10 cellular contexts compared by ENCODE assay signal in genomic region chr11:68870470-68870869, GRCh38. TPM values are rescaled to one million over a fixed set of nuclear protein-coding genes. Genes with fewer than 3 reads are reported as not detected.
A peak's percentile ranks its signal among the peaks of the same experiment; 100 is the strongest.
DNase-seq lines count a peak whose midpoint lies in the region; ATAC-seq and TF ChIP-seq lines count a peak whose summit lies in the region.
"Had no signal": no experiment of that assay in that cellular context is flagged by ENCODE, and none has a peak within 500 bp of the region (broad histone marks: within the 10 kb centered on the region; RNA-seq: fewer than 3 reads in every experiment).

No MANE protein-coding gene starts in this region.

- no peaks in the 10 kb centered on the region for H3K9me3 Mint-ChIP-seq in CD4-positive, alpha-beta memory T cell
- no peaks in the 10 kb centered on the region for H3K9me3 Mint-ChIP-seq in osteocyte (ENCODE audit: unreplicated experiment)

- DNase-seq in CD4-positive, alpha-beta memory T cell, result no peak
- peak; percentile 27 for DNase-seq in MV-4-11 (lab: John Stamatoyannopoulos, UW)
- DNase-seq in epithelial cell of proximal tubule (ENCODE audit: low read depth), result no peak
- no peak for DNase-seq in osteocyte (ENCODE audit: extremely low spot score, unreplicated experiment)
- DNase-seq in NCI-H187 (lab: John Stamatoyannopoulos, UW), result no peak
- DNase-seq in H7, result no peak
- no peak for DNase-seq in dermis blood vessel endothelial cell
- DNase-seq: NCI-H1436 treated with DMSO at 0.1 percent for 48 hours; stimulated activated CD4-positive, alpha-beta T cell treated with anti-CD3 and anti-CD28 coated beads, Interleukin-1b, Interleukin-23, amount 100 ng/mL, for 48 hours had no signal

- H3K27me3 ChIP-seq in CD4-positive, alpha-beta memory T cell (ENCODE audit: insufficient read depth, low read length), result peaks cover 5% of the 10 kb centered on the region
- H3K27me3 ChIP-seq in H7 (ENCODE audit: control insufficient read depth, insufficient read depth, low read length), result no peaks in the 10 kb centered on the region

- H3K36me3 Mint-ChIP-seq in CD4-positive, alpha-beta memory T cell, result peaks cover 2 to 4% of the 10 kb centered on the region in 2 donors
- H3K36me3 Mint-ChIP-seq in osteocyte (ENCODE audit: unreplicated experiment), result no peaks in the 10 kb centered on the region

- intact Hi-C loops in CD4-positive, alpha-beta memory T cell (cut with micrococcal nuclease), result no loop called here

- H3K4me3 Mint-ChIP-seq in CD4-positive, alpha-beta memory T cell, result peak overlapping the region in 6 of 8 donors; percentile 74 to 88 (median 78)
- peak overlapping the region; percentile 46 for H3K4me3 Mint-ChIP-seq in osteocyte (ENCODE audit: unreplicated experiment)

- no peaks in the 10 kb centered on the region for H3K36me3 ChIP-seq in CD4-positive, alpha-beta memory T cell (ENCODE audit: insufficient read depth, low read length)
- H3K36me3 ChIP-seq in H7 (replicated peaks; ENCODE audit: control insufficient read depth, insufficient read depth, low read length), result no peaks in the 10 kb centered on the region

- POLR2A ChIA-PET in CD4-positive, alpha-beta memory T cell (lab: Charles Lee; ENCODE audit: partially characterized antibody), result no interaction called here

- H3K9me3 ChIP-seq in CD4-positive, alpha-beta memory T cell (ENCODE audit: control insufficient read depth in 1 of 2, low read length in 2 of 2), result no peaks in the 10 kb centered on the region

- TF ChIP-seq CTCF in epithelial cell of proximal tubule (conservative IDR thresholded peaks at IDR 0.05; ENCODE audit: low read depth, low read length) (peak; percentile 31), osteocyte (IDR thresholded peaks at IDR 0.05) (peak; percentile 38)

- ATAC-seq in HG02763 (IDR thresholded peaks at IDR 0.05; ENCODE audit: unreplicated experiment), result no peak

- H3K4me3 ChIP-seq in CD4-positive, alpha-beta memory T cell (ENCODE audit: low read length in 2 of 2), result no peak overlapping the region
- peak overlapping the region; percentile 59 for H3K4me3 ChIP-seq in epithelial cell of proximal tubule (ENCODE audit: low read depth, low read length)
- no peak overlapping the region for H3K4me3 ChIP-seq in H7 (ENCODE audit: insufficient read depth, low read depth, low read length)

- H3K4me1 ChIP-seq in CD4-positive, alpha-beta memory T cell (ENCODE audit: insufficient read depth, low read length), result no peaks in the 10 kb centered on the region

- H3K27ac ChIP-seq in CD4-positive, alpha-beta memory T cell (ENCODE audit: low read depth, low read length), result no peak overlapping the region

- CTCF ChIA-PET in CD4-positive, alpha-beta memory T cell (lab: Charles Lee; ENCODE audit: partially characterized antibody), result no interaction called here

- H3K27me3 Mint-ChIP-seq in CD4-positive, alpha-beta memory T cell, result peaks cover 12% of the 10 kb centered on the region in 2 donors
- H3K27me3 Mint-ChIP-seq in osteocyte (ENCODE audit: unreplicated experiment), result no peaks in the 10 kb centered on the region

- H3K27ac Mint-ChIP-seq in CD4-positive, alpha-beta memory T cell, result peak overlapping the region in 2 of 7 donors; percentile 31 to 63
- peak overlapping the region; percentile 27 for H3K27ac Mint-ChIP-seq in osteocyte (ENCODE audit: unreplicated experiment)

- peaks cover 6 to 19% (median 11%) of the 10 kb centered on the region in 4 donors for H3K4me1 Mint-ChIP-seq in CD4-positive, alpha-beta memory T cell
- peaks cover 62% of the 10 kb centered on the region for H3K4me1 Mint-ChIP-seq in osteocyte (ENCODE audit: unreplicated experiment)

RNA-seq across cellular contexts. Expression of gene CPT1A, which starts 28.8 kb away (rescaled TPM):
- total RNA-seq in CD4-positive, alpha-beta memory T cell, result 10 to 100 TPM; 29.3 to 35.5 TPM
- 1 to 10 TPM; 7.5 to 7.7 TPM for polyA plus RNA-seq in CD4-positive, alpha-beta memory T cell
- total RNA-seq in epithelial cell of proximal tubule (6.7 and 10.2 TPM in 2 replicates), osteocyte (109 and 117 TPM in 2 replicates), dermis blood vessel endothelial cell (141 and 197 TPM in 2 replicates)
- 50.0 and 59.0 TPM in 2 replicates for total RNA-seq in H7 (2014; rRNA removed; shearing (Covaris generic))

RNA-seq across cellular contexts. Expression of gene MRPL21, which starts 33.2 kb away (rescaled TPM):
- 10 to 100 TPM; 36.2 to 37.3 TPM for total RNA-seq in CD4-positive, alpha-beta memory T cell
- polyA plus RNA-seq in CD4-positive, alpha-beta memory T cell, result 100 to 1,000 TPM; 105 to 151 TPM
- total RNA-seq in epithelial cell of proximal tubule (80.1 and 107 TPM in 2 replicates), osteocyte (43.8 and 50.3 TPM in 2 replicates), dermis blood vessel endothelial cell (50.5 and 54.7 TPM in 2 replicates)
- 70.0 and 108 TPM in 2 replicates for total RNA-seq in H7 (2014; rRNA removed; shearing (Covaris generic))

RNA-seq across cellular contexts. Expression of gene IGHMBP2, which starts 33.2 kb away (rescaled TPM):
- total RNA-seq in CD4-positive, alpha-beta memory T cell, result 10 to 100 TPM; 36.8 to 37.6 TPM
- polyA plus RNA-seq in CD4-positive, alpha-beta memory T cell, result 1 to 10 TPM; 3.8 to 8.7 TPM
- 10.3 and 12.1 TPM in 2 replicates for total RNA-seq in epithelial cell of proximal tubule
- 29.7 and 30.5 TPM in 2 replicates for total RNA-seq in osteocyte
- total RNA-seq in H7 (2014; rRNA removed; shearing (Covaris generic)), result 19.1 and 22.8 TPM in 2 replicates
- total RNA-seq in dermis blood vessel endothelial cell, result 12.1 and 20.9 TPM in 2 replicates
